14 cellular contexts compared by ENCODE assay signal in the genomic region with DNA sequence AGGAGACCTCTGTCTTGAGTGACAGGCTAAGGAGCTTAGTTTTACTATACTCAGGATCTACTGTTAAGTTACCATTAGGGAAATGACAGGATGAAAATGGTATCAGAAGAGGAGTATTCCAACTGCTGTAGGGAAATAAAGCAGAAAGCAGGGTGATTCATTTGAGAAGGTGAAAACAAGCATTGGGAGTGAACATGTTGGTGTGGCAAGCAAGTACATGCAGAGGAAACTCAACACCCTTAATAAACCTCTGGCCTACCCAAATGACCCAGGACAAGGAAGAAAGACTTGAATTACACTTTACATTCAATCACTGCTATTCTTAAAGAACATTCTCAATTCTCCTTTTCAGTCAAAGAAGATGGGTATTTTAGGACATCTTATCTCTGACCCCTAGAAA.
"Had no signal": no experiment of that assay in that cellular context is flagged by ENCODE, and none has a peak within 500 bp of the region (broad histone marks: within the 10 kb centered on the region; RNA-seq: fewer than 3 reads in every experiment).

No MANE protein-coding gene starts in this region.

- H3K4me1 Mint-ChIP-seq: immature natural killer cell, WTC11 had no signal

- H3K4me1 ChIP-seq: lower lobe of right lung, pancreas, suprapubic skin had no signal

- H3K27ac ChIP-seq: lower lobe of right lung, pancreas, suprapubic skin had no signal

- H3K27me3 Mint-ChIP-seq: activated CD4-positive, alpha-beta T cell treated with anti-CD3 and anti-CD28 coated beads, Interleukin-2, amount 10 ng/mL, durations not matched to agents 7 days and 5 days; stimulated activated naive CD8-positive, alpha-beta T cell treated with anti-CD3 and anti-CD28 coated beads, Interleukin-15, Interleukin-2, amounts not matched to agents 100 ng/mL and 50 ng/mL, for 24 hours had no signal

- H3K27ac Mint-ChIP-seq: activated T-helper 1 cell treated with anti-CD3 and anti-CD28 coated beads, Interleukin-12 subunit alpha, Interleukin-12 subunit beta, Interleukin-2, Interleukin-4 antibody, amounts not matched to agents 30 ng/mL and 10 ng/mL and 1 ng/mL, durations not matched to agents 14 hours and 24 hours and 36 hours; immature natural killer cell; WTC11 had no signal

- H3K4me3 ChIP-seq: lower lobe of right lung, pancreas, suprapubic skin had no signal

- ATAC-seq: lower lobe of right lung, pancreas, sciatic nerve, WTC11 had no signal

- DNase-seq: activated CD4-positive, alpha-beta T cell treated with anti-CD3 and anti-CD28 coated beads, Interleukin-2, amount 10 ng/mL, durations not matched to agents 7 days and 5 days; activated naive CD4-positive, alpha-beta T cell treated with Interleukin-2 at 50 U/mL for 16 hours; head of caudate nucleus; immature natural killer cell; lower lobe of right lung; midbrain; pancreas; T-helper 2 cell; trophoblast cell had no signal

- H3K9me3 ChIP-seq: lower lobe of right lung, pancreas, suprapubic skin had no signal

- H3K4me3 Mint-ChIP-seq: activated CD4-positive, alpha-beta T cell treated with anti-CD3 and anti-CD28 coated beads, Interleukin-2, amount 10 ng/mL, durations not matched to agents 7 days and 5 days; activated T-helper 1 cell treated with anti-CD3 and anti-CD28 coated beads, Interleukin-12 subunit alpha, Interleukin-12 subunit beta, Interleukin-2, Interleukin-4 antibody, amounts not matched to agents 30 ng/mL and 10 ng/mL and 1 ng/mL, durations not matched to agents 14 hours and 24 hours and 36 hours; immature natural killer cell; stimulated activated naive CD8-positive, alpha-beta T cell treated with anti-CD3 and anti-CD28 coated beads, Interleukin-15, Interleukin-2, amounts not matched to agents 100 ng/mL and 50 ng/mL, for 24 hours; WTC11 had no signal

- H3K9me3 Mint-ChIP-seq: activated CD4-positive, alpha-beta T cell treated with anti-CD3 and anti-CD28 coated beads, Interleukin-2, amount 10 ng/mL, durations not matched to agents 7 days and 5 days; activated T-helper 1 cell treated with anti-CD3 and anti-CD28 coated beads, Interleukin-12 subunit alpha, Interleukin-12 subunit beta, Interleukin-2, Interleukin-4 antibody, amounts not matched to agents 30 ng/mL and 10 ng/mL and 1 ng/mL, durations not matched to agents 14 hours and 24 hours and 36 hours; immature natural killer cell; stimulated activated naive CD8-positive, alpha-beta T cell treated with anti-CD3 and anti-CD28 coated beads, Interleukin-15, Interleukin-2, amounts not matched to agents 100 ng/mL and 50 ng/mL, for 24 hours; WTC11 had no signal

- H3K27me3 ChIP-seq: pancreas, suprapubic skin had no signal
